In the genomic region with DNA sequence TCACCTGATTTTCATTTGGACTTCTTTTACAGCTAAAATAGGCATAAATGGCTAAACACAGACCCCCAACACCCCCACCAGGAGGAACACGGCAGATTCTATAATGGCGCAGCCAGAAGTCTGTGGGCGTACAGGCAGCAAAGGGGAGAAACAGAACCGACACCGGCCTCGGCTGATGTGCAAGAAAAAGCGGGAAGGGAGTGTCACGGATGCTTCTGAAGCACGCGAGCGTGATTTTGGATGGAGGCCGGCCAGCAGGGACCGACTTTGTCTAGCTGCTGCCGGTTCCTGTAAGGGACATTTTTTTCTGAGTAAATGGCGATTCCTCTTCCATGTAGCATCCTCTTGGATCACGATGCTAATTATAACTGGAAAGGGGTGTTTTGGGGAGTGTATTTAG, we compare ENCODE assay signal across 37 cellular contexts. TPM values are rescaled to one million over a fixed set of nuclear protein-coding genes. Genes with fewer than 3 reads are reported as not detected.
"Had no signal": no experiment of that assay in that cellular context is flagged by ENCODE, and none has a peak within 500 bp of the region (broad histone marks: within the 10 kb centered on the region; RNA-seq: fewer than 3 reads in every experiment).

No MANE protein-coding gene starts in this region.

- H3K9me3 ChIP-seq: MG63 had no signal

- H3K9ac ChIP-seq: KMS-11 had no signal

- H3K27me3 ChIP-seq: MG63 had no signal

- H3K4me2 ChIP-seq: KMS-11 had no signal

- H3K4me3 ChIP-seq: MG63 had no signal

- H3K27ac ChIP-seq: KMS-11 had no signal

- H3K36me3 ChIP-seq: MG63 had no signal

- DNase-seq: Karpas-422, Kasumi-1, MG63, MM.1S, MV-4-11, NCI-H1048, NCI-H1092, NCI-H1092 treated with DMSO at 0.1 percent for 48 hours, NCI-H1105, NCI-H1105 treated with DMSO at 0.1 percent for 48 hours, NCI-H1417, NCI-H1417 treated with DMSO at 0.1 percent for 48 hours, NCI-H1436, NCI-H1436 treated with DMSO at 0.1 percent for 48 hours, NCI-H146, NCI-H1694, NCI-H1694 treated with DMSO at 0.1 percent for 48 hours, NCI-H187, NCI-H187 treated with DMSO at 0.1 percent for 48 hours, NCI-H1930, NCI-H2029, NCI-H2029 treated with DMSO at 0.1 percent for 48 hours, NCI-H2081, NCI-H2081 treated with DMSO at 0.1 percent for 48 hours, NCI-H2107, NCI-H2171, NCI-H2171 treated with DMSO at 0.1 percent for 48 hours, NCI-H2227 treated with DMSO at 0.1 percent for 48 hours, NCI-H226, NCI-H345, NCI-H446, NCI-H446 treated with DMSO at 0.1 percent for 48 hours, NCI-H510A had no signal

RNA-seq across cellular contexts. Expression of a gene that starts 24.9 kb away (rescaled TPM):
- total RNA-seq: M059J, MCF 10A, NCI-H460 had no signal
